1 cellular context compared by ENCODE assay signal in the genomic region with DNA sequence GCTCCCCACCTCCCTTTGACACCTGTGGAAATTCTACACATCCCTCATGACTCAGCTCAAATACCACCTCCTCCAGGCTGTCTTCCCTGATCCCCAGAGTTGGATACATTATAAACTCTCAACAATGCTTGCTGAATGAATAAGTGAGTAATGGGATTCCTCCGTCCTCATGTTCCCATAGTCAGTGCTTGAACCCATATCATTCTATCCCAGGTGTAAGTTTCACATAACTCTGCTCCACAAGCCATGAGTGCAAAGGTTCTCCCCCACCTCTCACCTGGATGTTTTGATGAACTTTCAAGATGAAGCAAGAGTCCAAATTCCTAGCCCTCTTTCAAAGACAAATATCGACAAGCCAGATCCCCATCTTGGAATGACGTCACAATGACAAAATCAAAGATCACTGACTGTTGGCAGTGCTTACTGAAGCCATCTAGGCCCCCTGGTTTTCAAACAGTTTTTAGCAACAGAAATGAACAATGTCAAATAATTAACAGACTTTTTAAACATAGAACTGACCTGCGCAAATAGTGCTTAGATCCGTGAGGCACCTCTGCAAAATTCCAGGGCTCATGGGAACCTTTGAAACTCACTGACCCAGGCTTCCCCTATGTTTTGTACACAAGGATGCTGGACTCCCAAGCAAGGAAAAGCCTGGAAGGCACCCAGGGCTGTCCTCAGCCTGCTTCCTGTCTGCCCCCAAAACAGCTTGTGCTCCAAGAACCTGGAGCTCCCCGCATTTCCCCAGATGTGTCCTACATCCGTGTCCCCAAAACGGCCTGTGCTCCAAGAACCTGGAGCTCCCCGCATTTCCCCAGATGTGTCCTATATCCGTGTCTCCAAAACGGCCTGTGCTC.
TF ChIP-seq lines count a peak whose summit lies in the region.

No MANE protein-coding gene starts in this region.

TF ChIP-seq in HepG2, 621 proteins besides CTCF, POLR2A, EP300 and RAD21 (continued from another document and continues in another):
- TF ChIP-seq MAZ (IDR thresholded peaks at IDR 0.05; ENCODE audit: borderline replicate concordance, low read depth, low read length) (no peak), MAZ (CRISPR knock-in tag; IDR thresholded peaks at IDR 0.05; ENCODE audit: low read depth) (no peak), ZBTB8A (CRISPR knock-in tag; IDR thresholded peaks at IDR 0.05; ENCODE audit: borderline replicate concordance, low read depth) (no peak), RNF2 (conservative IDR thresholded peaks at IDR 0.05; ENCODE audit: low read depth) (no peak), ZNF629 (CRISPR knock-in tag; conservative IDR thresholded peaks at IDR 0.05) (no peak), BRCA1 (CRISPR knock-in tag; IDR thresholded peaks at IDR 0.05) (no peak), ZNF296 (CRISPR knock-in tag; conservative IDR thresholded peaks at IDR 0.05) (no peak), HMGXB4 (CRISPR knock-in tag; IDR thresholded peaks at IDR 0.05; ENCODE audit: borderline replicate concordance in 1 of 2, low read depth in 1 of 2) (no peak), ZNF550 (CRISPR knock-in tag; IDR thresholded peaks at IDR 0.05; ENCODE audit: borderline replicate concordance) (no peak), RORA (CRISPR knock-in tag; IDR thresholded peaks at IDR 0.05) (peak; percentile 26; the same call in 1 of the 2 replicates), ZNF552 (CRISPR knock-in tag; IDR thresholded peaks at IDR 0.05; ENCODE audit: borderline replicate concordance) (no peak), HMG20B (CRISPR knock-in tag; conservative IDR thresholded peaks at IDR 0.05) (peak; percentile 78; the same call in 1 of the 2 replicates), ZNF280B (CRISPR knock-in tag; IDR thresholded peaks at IDR 0.05; ENCODE audit: borderline replicate concordance) (no peak), ZNF691 (CRISPR knock-in tag; IDR thresholded peaks at IDR 0.05; ENCODE audit: borderline replicate concordance, low read depth) (no peak), ZNF570 (CRISPR knock-in tag; IDR thresholded peaks at IDR 0.05; ENCODE audit: borderline replicate concordance) (no peak), ZNF251 (CRISPR knock-in tag; IDR thresholded peaks at IDR 0.05) (no peak), HIVEP1 (CRISPR knock-in tag; IDR thresholded peaks at IDR 0.05) (peak; percentile 56; the same call in 1 of the 2 replicates), PRDM4 (CRISPR knock-in tag; IDR thresholded peaks at IDR 0.05; ENCODE audit: borderline replicate concordance) (no peak), ZNF878 (CRISPR knock-in tag; IDR thresholded peaks at IDR 0.05) (peak; percentile 58), ZNF224 (CRISPR knock-in tag; IDR thresholded peaks at IDR 0.05) (no peak), ZNF839 (CRISPR knock-in tag; IDR thresholded peaks at IDR 0.05; ENCODE audit: borderline replicate concordance) (no peak), MEIS1 (CRISPR knock-in tag; IDR thresholded peaks at IDR 0.05; ENCODE audit: borderline replicate concordance) (peak; percentile 76; the same call in 1 of the 2 replicates), JUND (CRISPR knock-in tag; IDR thresholded peaks at IDR 0.05) (peak; percentile 72; the same call in 1 of the 2 replicates)
- TF ChIP-seq, protein P1, sequence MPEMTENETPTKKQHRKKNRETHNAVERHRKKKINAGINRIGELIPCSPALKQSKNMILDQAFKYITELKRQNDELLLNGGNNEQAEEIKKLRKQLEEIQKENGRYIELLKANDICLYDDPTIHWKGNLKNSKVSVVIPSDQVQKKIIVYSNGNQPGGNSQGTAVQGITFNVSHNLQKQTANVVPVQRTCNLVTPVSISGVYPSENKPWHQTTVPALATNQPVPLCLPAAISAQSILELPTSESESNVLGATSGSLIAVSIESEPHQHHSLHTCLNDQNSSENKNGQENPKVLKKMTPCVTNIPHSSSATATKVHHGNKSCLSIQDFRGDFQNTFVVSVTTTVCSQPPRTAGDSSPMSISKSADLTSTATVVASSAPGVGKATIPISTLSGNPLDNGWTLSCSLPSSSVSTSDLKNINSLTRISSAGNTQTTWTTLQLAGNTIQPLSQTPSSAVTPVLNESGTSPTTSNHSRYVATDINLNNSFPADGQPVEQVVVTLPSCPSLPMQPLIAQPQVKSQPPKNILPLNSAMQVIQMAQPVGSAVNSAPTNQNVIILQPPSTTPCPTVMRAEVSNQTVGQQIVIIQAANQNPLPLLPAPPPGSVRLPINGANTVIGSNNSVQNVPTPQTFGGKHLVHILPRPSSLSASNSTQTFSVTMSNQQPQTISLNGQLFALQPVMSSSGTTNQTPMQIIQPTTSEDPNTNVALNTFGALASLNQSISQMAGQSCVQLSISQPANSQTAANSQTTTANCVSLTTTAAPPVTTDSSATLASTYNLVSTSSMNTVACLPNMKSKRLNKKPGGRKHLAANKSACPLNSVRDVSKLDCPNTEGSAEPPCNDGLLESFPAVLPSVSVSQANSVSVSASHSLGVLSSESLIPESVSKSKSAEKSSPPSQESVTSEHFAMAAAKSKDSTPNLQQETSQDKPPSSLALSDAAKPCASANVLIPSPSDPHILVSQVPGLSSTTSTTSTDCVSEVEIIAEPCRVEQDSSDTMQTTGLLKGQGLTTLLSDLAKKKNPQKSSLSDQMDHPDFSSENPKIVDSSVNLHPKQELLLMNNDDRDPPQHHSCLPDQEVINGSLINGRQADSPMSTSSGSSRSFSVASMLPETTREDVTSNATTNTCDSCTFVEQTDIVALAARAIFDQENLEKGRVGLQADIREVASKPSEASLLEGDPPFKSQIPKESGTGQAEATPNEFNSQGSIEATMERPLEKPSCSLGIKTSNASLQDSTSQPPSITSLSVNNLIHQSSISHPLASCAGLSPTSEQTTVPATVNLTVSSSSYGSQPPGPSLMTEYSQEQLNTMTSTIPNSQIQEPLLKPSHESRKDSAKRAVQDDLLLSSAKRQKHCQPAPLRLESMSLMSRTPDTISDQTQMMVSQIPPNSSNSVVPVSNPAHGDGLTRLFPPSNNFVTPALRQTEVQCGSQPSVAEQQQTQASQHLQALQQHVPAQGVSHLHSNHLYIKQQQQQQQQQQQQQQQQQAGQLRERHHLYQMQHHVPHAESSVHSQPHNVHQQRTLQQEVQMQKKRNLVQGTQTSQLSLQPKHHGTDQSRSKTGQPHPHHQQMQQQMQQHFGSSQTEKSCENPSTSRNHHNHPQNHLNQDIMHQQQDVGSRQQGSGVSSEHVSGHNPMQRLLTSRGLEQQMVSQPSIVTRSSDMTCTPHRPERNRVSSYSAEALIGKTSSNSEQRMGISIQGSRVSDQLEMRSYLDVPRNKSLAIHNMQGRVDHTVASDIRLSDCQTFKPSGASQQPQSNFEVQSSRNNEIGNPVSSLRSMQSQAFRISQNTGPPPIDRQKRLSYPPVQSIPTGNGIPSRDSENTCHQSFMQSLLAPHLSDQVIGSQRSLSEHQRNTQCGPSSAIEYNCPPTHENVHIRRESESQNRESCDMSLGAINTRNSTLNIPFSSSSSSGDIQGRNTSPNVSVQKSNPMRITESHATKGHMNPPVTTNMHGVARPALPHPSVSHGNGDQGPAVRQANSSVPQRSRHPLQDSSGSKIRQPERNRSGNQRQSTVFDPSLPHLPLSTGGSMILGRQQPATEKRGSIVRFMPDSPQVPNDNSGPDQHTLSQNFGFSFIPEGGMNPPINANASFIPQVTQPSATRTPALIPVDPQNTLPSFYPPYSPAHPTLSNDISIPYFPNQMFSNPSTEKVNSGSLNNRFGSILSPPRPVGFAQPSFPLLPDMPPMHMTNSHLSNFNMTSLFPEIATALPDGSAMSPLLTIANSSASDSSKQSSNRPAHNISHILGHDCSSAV (CRISPR knock-in tag; IDR thresholded peaks at IDR 0.05; ENCODE audit: borderline replicate concordance): no peak
- TF ChIP-seq, protein P2, sequence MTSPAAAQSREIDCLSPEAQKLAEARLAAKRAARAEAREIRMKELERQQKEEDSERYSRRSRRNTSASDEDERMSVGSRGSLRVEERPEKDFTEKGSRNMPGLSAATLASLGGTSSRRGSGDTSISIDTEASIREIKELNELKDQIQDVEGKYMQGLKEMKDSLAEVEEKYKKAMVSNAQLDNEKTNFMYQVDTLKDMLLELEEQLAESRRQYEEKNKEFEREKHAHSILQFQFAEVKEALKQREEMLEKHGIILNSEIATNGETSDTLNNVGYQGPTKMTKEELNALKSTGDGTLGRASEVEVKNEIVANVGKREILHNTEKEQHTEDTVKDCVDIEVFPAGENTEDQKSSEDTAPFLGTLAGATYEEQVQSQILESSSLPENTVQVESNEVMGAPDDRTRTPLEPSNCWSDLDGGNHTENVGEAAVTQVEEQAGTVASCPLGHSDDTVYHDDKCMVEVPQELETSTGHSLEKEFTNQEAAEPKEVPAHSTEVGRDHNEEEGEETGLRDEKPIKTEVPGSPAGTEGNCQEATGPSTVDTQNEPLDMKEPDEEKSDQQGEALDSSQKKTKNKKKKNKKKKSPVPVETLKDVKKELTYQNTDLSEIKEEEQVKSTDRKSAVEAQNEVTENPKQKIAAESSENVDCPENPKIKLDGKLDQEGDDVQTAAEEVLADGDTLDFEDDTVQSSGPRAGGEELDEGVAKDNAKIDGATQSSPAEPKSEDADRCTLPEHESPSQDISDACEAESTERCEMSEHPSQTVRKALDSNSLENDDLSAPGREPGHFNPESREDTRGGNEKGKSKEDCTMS (CRISPR knock-in tag; conservative IDR thresholded peaks at IDR 0.05): no peak
- TF ChIP-seq, protein P3, sequence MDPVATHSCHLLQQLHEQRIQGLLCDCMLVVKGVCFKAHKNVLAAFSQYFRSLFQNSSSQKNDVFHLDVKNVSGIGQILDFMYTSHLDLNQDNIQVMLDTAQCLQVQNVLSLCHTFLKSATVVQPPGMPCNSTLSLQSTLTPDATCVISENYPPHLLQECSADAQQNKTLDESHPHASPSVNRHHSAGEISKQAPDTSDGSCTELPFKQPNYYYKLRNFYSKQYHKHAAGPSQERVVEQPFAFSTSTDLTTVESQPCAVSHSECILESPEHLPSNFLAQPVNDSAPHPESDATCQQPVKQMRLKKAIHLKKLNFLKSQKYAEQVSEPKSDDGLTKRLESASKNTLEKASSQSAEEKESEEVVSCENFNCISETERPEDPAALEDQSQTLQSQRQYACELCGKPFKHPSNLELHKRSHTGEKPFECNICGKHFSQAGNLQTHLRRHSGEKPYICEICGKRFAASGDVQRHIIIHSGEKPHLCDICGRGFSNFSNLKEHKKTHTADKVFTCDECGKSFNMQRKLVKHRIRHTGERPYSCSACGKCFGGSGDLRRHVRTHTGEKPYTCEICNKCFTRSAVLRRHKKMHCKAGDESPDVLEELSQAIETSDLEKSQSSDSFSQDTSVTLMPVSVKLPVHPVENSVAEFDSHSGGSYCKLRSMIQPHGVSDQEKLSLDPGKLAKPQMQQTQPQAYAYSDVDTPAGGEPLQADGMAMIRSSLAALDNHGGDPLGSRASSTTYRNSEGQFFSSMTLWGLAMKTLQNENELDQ (CRISPR knock-in tag; IDR thresholded peaks at IDR 0.05; ENCODE audit: borderline replicate concordance): no peak
- TF ChIP-seq, protein P4, sequence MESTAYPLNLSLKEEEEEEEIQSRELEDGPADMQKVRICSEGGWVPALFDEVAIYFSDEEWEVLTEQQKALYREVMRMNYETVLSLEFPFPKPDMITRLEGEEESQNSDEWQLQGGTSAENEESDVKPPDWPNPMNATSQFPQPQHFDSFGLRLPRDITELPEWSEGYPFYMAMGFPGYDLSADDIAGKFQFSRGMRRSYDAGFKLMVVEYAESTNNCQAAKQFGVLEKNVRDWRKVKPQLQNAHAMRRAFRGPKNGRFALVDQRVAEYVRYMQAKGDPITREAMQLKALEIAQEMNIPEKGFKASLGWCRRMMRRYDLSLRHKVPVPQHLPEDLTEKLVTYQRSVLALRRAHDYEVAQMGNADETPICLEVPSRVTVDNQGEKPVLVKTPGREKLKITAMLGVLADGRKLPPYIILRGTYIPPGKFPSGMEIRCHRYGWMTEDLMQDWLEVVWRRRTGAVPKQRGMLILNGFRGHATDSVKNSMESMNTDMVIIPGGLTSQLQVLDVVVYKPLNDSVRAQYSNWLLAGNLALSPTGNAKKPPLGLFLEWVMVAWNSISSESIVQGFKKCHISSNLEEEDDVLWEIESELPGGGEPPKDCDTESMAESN (CRISPR knock-in tag; conservative IDR thresholded peaks at IDR 0.05): peak; percentile 100
